In genomic region chr17:68863091-68863652, GRCh38 we compare ENCODE assay signal across 13 cellular contexts.
DNase-seq lines count a peak whose midpoint lies in the region; ATAC-seq and TF ChIP-seq lines count a peak whose summit lies in the region.
"Had no signal": no experiment of that assay in that cellular context is flagged by ENCODE, and none has a peak within 500 bp of the region (broad histone marks: within the 10 kb centered on the region; RNA-seq: fewer than 3 reads in every experiment).

No MANE protein-coding gene starts in this region.

- POLR2A ChIA-PET in PC-3 (lab: Charles Lee; ENCODE audit: unreplicated experiment), result interaction anchor here (0.6 kb wide), 1 partner anchor 28 kb away, joined by 3 read pairs; no protein-coding TSS in a partner anchor

- CTCF ChIA-PET in PC-3 (lab: Charles Lee), result no interaction called here

- ATAC-seq in PC-3, result no peak
- no peak for ATAC-seq in HG03108 (IDR thresholded peaks at IDR 0.05; ENCODE audit: unreplicated experiment)

- H3K27ac ChIP-seq in PC-3 (ENCODE audit: low read length), result no peak overlapping the region
- H3K27ac ChIP-seq: BLaER1 treated with 17β-estradiol and CSF1 and Interleukin-3, amounts not matched to agents 10 nM and 100 nM; SJCRH30 had no signal

- H3K4me3 ChIP-seq in PC-3 (ENCODE audit: low read length), result no peak overlapping the region
- no peak overlapping the region for H3K4me3 ChIP-seq in epithelial cell of esophagus (ENCODE audit: low read length)
- H3K4me3 ChIP-seq: BLaER1 treated with 17β-estradiol and CSF1 and Interleukin-3, amounts not matched to agents 10 nM and 100 nM; SJCRH30 had no signal

- no peaks in the 10 kb centered on the region for H3K4me1 ChIP-seq in PC-3 (ENCODE audit: insufficient read depth, low read length)
- H3K4me1 ChIP-seq: SJCRH30 had no signal

- H3K9me3 ChIP-seq in PC-3 (ENCODE audit: low read length), result no peaks in the 10 kb centered on the region
- H3K9me3 ChIP-seq: SJCRH30 had no signal

- TF ChIP-seq CTCF in PC-3 (conservative IDR thresholded peaks at IDR 0.05; ENCODE audit: low read depth, low read length) (peak; percentile 39; the same call in 1 of the 2 replicates), epithelial cell of esophagus (IDR thresholded peaks at IDR 0.05; ENCODE audit: insufficient read depth, low read depth, low read length, missing control alignments) (peak; percentile 3)

- 0 out of 2 replicates have a peak, but pooled peaks cover 3% of the 10 kb centered on the region for H3K9me2 ChIP-seq in PC-3 (replicated peaks; ENCODE audit: low read length)

- no peak overlapping the region for H3K9ac ChIP-seq in PC-3 (ENCODE audit: low read length)
- H3K9ac ChIP-seq: BLaER1 treated with 17β-estradiol and CSF1 and Interleukin-3, amounts not matched to agents 10 nM and 100 nM had no signal

- no peaks in the 10 kb centered on the region for H3F3A ChIP-seq in PC-3 (ENCODE audit: low read length, unreplicated experiment)

- H3K4me2 ChIP-seq in PC-3 (ENCODE audit: low read length), result no peak overlapping the region

- no peaks in the 10 kb centered on the region for H3K36me3 ChIP-seq in PC-3 (ENCODE audit: low read depth, low read length)
- H3K36me3 ChIP-seq: BLaER1 treated with 17β-estradiol and CSF1 and Interleukin-3, amounts not matched to agents 10 nM and 100 nM; SJCRH30 had no signal

- no peak overlapping the region for H2AFZ ChIP-seq in PC-3 (ENCODE audit: low read length)

- no peaks in the 10 kb centered on the region for H3K27me3 ChIP-seq in PC-3 (ENCODE audit: low read length)
- H3K27me3 ChIP-seq: BLaER1 treated with 17β-estradiol and CSF1 and Interleukin-3, amounts not matched to agents 10 nM and 100 nM had no signal

- no peaks in the 10 kb centered on the region for H4K20me1 ChIP-seq in PC-3 (ENCODE audit: low read length)
- H4K20me1 ChIP-seq: BLaER1 treated with 17β-estradiol and CSF1 and Interleukin-3, amounts not matched to agents 10 nM and 100 nM had no signal

- peak; percentile 7 for DNase-seq in SIG-M5 treated with dmso at 0.1 percent for 504 hours (lab: John Stamatoyannopoulos, UW; ENCODE audit: unreplicated experiment)
- DNase-seq in SIG-M5 (lab: John Stamatoyannopoulos, UW), result no peak
- no peak for DNase-seq in PC-3
- no peak for DNase-seq in epithelial cell of esophagus (ENCODE audit: low read depth)
- no peak for DNase-seq in MV-4-11 (lab: John Stamatoyannopoulos, UW)
- DNase-seq in DMS79 treated with DMSO at 0.1 percent for 48 hours (lab: John Stamatoyannopoulos, UW), result no peak
- DNase-seq: IMR-90, NCI-H1930, NCI-H2227 treated with DMSO at 0.1 percent for 48 hours, NCI-H524, SJCRH30 had no signal

- no peaks in the 10 kb centered on the region for H3K79me2 ChIP-seq in PC-3 (ENCODE audit: low read length)

- BruUV-seq in PC-3 (replicated peaks; lab: Mats Ljungman, UMichigan), result no TSS peak

- intact Hi-C loops in PC-3 (cut with micrococcal nuclease), result loop anchor here (5.0 kb wide), 1 partner anchor 71 kb away; no protein-coding TSS in a partner anchor
